Comparison of ENCODE assay signal across 15 cellular contexts in genomic region chr16:89072216-89073130, GRCh38. TPM values are rescaled to one million over a fixed set of nuclear protein-coding genes. Genes with fewer than 3 reads are reported as not detected.
DNase-seq lines count a peak whose midpoint lies in the region; TF ChIP-seq lines count a peak whose summit lies in the region.
"Had no signal": no experiment of that assay in that cellular context is flagged by ENCODE, and none has a peak within 500 bp of the region (broad histone marks: within the 10 kb centered on the region; RNA-seq: fewer than 3 reads in every experiment).

No MANE protein-coding gene starts in this region.

- no peak overlapping the region for H3K4me3 ChIP-seq in fibroblast of villous mesenchyme (ENCODE audit: low read depth, low read length)
- peak overlapping the region in 1 of 2 donors; percentile 14 for H3K4me3 ChIP-seq in neuronal stem cell (ENCODE audit: low read length in 2 of 2)
- no peak overlapping the region for H3K4me3 ChIP-seq in osteoblast (ENCODE audit: insufficient read depth, low read length)
- H3K4me3 ChIP-seq: thoracic aorta had no signal

- peak overlapping the region; percentile 93 for H3K18ac ChIP-seq in neuronal stem cell (ENCODE audit: low read length)

- H2BK5ac ChIP-seq in neuronal stem cell (ENCODE audit: low read length): peak overlapping the region; percentile 89

- H3K4me2 ChIP-seq in neuronal stem cell (ENCODE audit: insufficient read depth, low read length, poor library complexity, severe bottlenecking) (no peak overlapping the region), osteoblast (ENCODE audit: insufficient read depth, low read length) (no peak overlapping the region)

- DNase-seq in DMS53 (lab: John Stamatoyannopoulos, UW) (peak; percentile 35), DMS53 treated with DMSO at 0.1 percent for 48 hours (lab: John Stamatoyannopoulos, UW; ENCODE audit: unreplicated experiment) (no peak), NCI-H524 (lab: John Stamatoyannopoulos, UW) (peak; percentile 93 to 94), fibroblast of villous mesenchyme (ENCODE audit: low read depth) (peak; percentile 63), neuronal stem cell (ENCODE audit: low spot score) (no peak), osteoblast (ENCODE audit: insufficient read length, low spot score, missing footprints) (no peak)
- DNase-seq in stimulated activated naive CD4-positive, alpha-beta T cell (lab: John Stamatoyannopoulos, UW): no peak
- DNase-seq in effector CD8-positive, alpha-beta T cell (lab: John Stamatoyannopoulos, UW): no peak
- DNase-seq: activated T-cell treated with anti-CD3 and anti-CD28 coated beads, Interleukin-2, amount 50 U/mL, for 48 hours; NCI-H1105 treated with DMSO at 0.1 percent for 48 hours; nucleus accumbens; stimulated activated CD4-positive, alpha-beta T cell treated with anti-CD3 and anti-CD28 coated beads, Interleukin-12 subunit alpha, Interleukin-12 subunit beta, amount 100 ng/mL, for 4 hours; T-cell had no signal

- no peak overlapping the region for H4K8ac ChIP-seq in neuronal stem cell (ENCODE audit: low read depth, low read length)

- H4K91ac ChIP-seq in neuronal stem cell (ENCODE audit: low read depth, low read length, poor library complexity): no peak overlapping the region

- peaks cover 2% of the 10 kb centered on the region for H4K20me1 ChIP-seq in osteoblast (ENCODE audit: insufficient read depth, low read length)

- H2BK15ac ChIP-seq in neuronal stem cell (ENCODE audit: low read length): peak overlapping the region; percentile 98

- H3K9ac ChIP-seq in neuronal stem cell (ENCODE audit: low read depth, low read length, poor library complexity): peak overlapping the region; percentile 78

- H3K27me3 ChIP-seq in neuronal stem cell (ENCODE audit: control insufficient read depth in 3 of 3, insufficient read depth in 3 of 3, low read depth in 1 of 3, low read length in 3 of 3): peaks cover 0 to under 1% (median 0%) of the 10 kb centered on the region in 3 experiments
- H3K27me3 ChIP-seq in osteoblast (ENCODE audit: insufficient read depth, low read length): peaks cover 18% of the 10 kb centered on the region

- H2AFZ ChIP-seq in neuronal stem cell (ENCODE audit: low read length) (peak overlapping the region; percentile 99), osteoblast (ENCODE audit: low read length) (no peak overlapping the region)

- H2BK12ac ChIP-seq in neuronal stem cell (ENCODE audit: low read length): no peak overlapping the region

- H3K27ac ChIP-seq in neuronal stem cell (replicated peaks; ENCODE audit: low read length): no peak overlapping the region
- no peak overlapping the region for H3K27ac ChIP-seq in osteoblast (ENCODE audit: low read depth, low read length)
- H3K27ac ChIP-seq: 22Rv1, thoracic aorta had no signal

- peaks cover 4 to 31% of the 10 kb centered on the region in 2 donors for H3K9me3 ChIP-seq in neuronal stem cell (replicated peaks in 1 of 2; ENCODE audit: control insufficient read depth in 2 of 2, insufficient read depth in 1 of 2, low read depth in 1 of 2, low read length in 2 of 2)
- no peaks in the 10 kb centered on the region for H3K9me3 ChIP-seq in osteoblast (ENCODE audit: low read depth, low read length)
- H3K9me3 ChIP-seq: thoracic aorta had no signal

- no peak overlapping the region for H3K14ac ChIP-seq in neuronal stem cell (ENCODE audit: low read length)

- H2AK5ac ChIP-seq in neuronal stem cell (ENCODE audit: low read depth, low read length): peak overlapping the region; percentile 76

- H3K79me2 ChIP-seq in osteoblast (ENCODE audit: insufficient read depth, low read length): no peaks in the 10 kb centered on the region

- WGBS in neuronal stem cell (ENCODE audit: extremely low coverage in 2 of 2, insufficient read length in 2 of 2, insufficient replicate concordance in 1 of 2), 2 donors: no CpG with 5 or more reads among the region's 34 CpGs

- H3K36me3 ChIP-seq in neuronal stem cell (replicated peaks in 1 of 2; ENCODE audit: control insufficient read depth in 2 of 2, insufficient read depth in 2 of 2, low read length in 2 of 2) (peaks cover 0 to 2% of the 10 kb centered on the region in 2 donors), osteoblast (ENCODE audit: insufficient read depth, low read length) (no peaks in the 10 kb centered on the region)
- H3K36me3 ChIP-seq: thoracic aorta had no signal

- H3K4me1 ChIP-seq in neuronal stem cell (ENCODE audit: control insufficient read depth in 2 of 2, insufficient read depth in 1 of 2, low read depth in 1 of 2, low read length in 2 of 2) (peaks cover 2 to 3% of the 10 kb centered on the region in 2 donors), osteoblast (ENCODE audit: insufficient read depth, low read length) (no peaks in the 10 kb centered on the region)

- no peak for TF ChIP-seq CTCF in fibroblast of villous mesenchyme (IDR thresholded peaks at IDR 0.05; ENCODE audit: insufficient read depth, low read depth, low read length)
- no peak for TF ChIP-seq CTCF in osteoblast (IDR thresholded peaks at IDR 0.05; ENCODE audit: extremely low read depth, low read depth, low read length)

- peaks cover 9% of the 10 kb centered on the region for H3K79me1 ChIP-seq in neuronal stem cell (ENCODE audit: low read depth, low read length)

- no peak overlapping the region for H2BK120ac ChIP-seq in neuronal stem cell (ENCODE audit: low read depth, low read length)

- peak overlapping the region; percentile 98 for H3K23ac ChIP-seq in neuronal stem cell (ENCODE audit: low read depth, low read length, poor library complexity)

- H3K4ac ChIP-seq in neuronal stem cell (ENCODE audit: low read length): no peak overlapping the region

RNA-seq across cellular contexts. Expression of gene ACSF3, which starts 21.2 kb away (rescaled TPM):
- total RNA-seq in fibroblast of villous mesenchyme: 20.7 and 22.9 TPM in 2 replicates
- 8.9 TPM for polyA plus RNA-seq in neuronal stem cell (2013, experiment 1 of 2)
- polyA plus RNA-seq in neuronal stem cell (2013, experiment 2 of 2): 9.7 TPM
- 25.6 and 29.3 TPM in 2 replicates for total RNA-seq in osteoblast

Comparison
In these comparisons a context has a peak if more than half of its experiments do, and no peak if none do; other contexts are left out.
1. DNase-seq: peak in DMS53 (single experiment), NCI-H524 (2 of 2) and fibroblast of villous mesenchyme (single experiment); none in DMS53 treated with DMSO at 0.1 percent for 48 hours (single experiment), neuronal stem cell (single experiment), stimulated activated naive CD4-positive, alpha-beta T cell (0 of 6), osteoblast (single experiment) and effector CD8-positive, alpha-beta T cell (single experiment).